Comparison of ENCODE assay signal across 18 cellular contexts in the genomic region with DNA sequence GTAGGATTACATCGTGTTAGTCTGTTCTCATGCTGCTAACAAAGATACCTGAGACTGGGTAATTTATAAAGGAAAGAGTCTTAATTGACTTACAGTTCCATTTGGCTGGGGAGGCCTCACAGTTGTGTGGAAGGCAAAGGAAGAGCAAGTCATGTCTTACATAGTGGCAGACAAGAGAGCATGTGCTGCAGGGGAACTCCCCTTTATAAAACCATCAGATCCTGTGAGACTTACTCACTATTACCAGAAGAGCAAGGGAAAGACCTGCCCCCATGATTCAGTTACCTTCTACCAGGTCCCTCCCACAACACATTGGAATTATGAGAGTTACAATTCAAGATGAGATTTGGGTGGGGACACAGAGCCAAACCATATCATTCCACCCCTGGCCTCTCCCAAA. TPM values are rescaled to one million over a fixed set of nuclear protein-coding genes. Genes with fewer than 3 reads are reported as not detected.
DNase-seq lines count a peak whose midpoint lies in the region; ATAC-seq and TF ChIP-seq lines count a peak whose summit lies in the region.
"Had no signal": no experiment of that assay in that cellular context is flagged by ENCODE, and none has a peak within 500 bp of the region (broad histone marks: within the 10 kb centered on the region; RNA-seq: fewer than 3 reads in every experiment).

No MANE protein-coding gene starts in this region.

- peak overlapping the region; percentile 21 for H3K27ac Mint-ChIP-seq in CD4-positive, alpha-beta T cell
- peak overlapping the region; percentile 91 for H3K27ac Mint-ChIP-seq in activated naive CD4-positive, alpha-beta T cell treated with anti-CD3 and anti-CD28 coated beads, Interleukin-2, amount 50 U/mL, for 24 hours
- H3K27ac Mint-ChIP-seq: HFFc6, nephron progenitor cell, T-cell had no signal

- peaks cover 27% of the 10 kb centered on the region for H3K79me2 ChIP-seq in SK-N-SH (ENCODE audit: insufficient read depth)

- no peaks in the 10 kb centered on the region for H4K20me1 ChIP-seq in SK-N-SH (ENCODE audit: insufficient read depth)

- intact Hi-C loops in CD4-positive, alpha-beta T cell (cut with DNase I, micrococcal nuclease), result loop anchor here in 1 of 2 experiments (5.0 kb wide), 1 partner anchor 278 kb away; a partner anchor contains a TSS
- intact Hi-C loops in esophagus squamous epithelium (cut with DNase I), result no loop called here

- H3K36me3 Mint-ChIP-seq in CD4-positive, alpha-beta T cell (ENCODE audit: low read depth), result peaks cover 58% of the 10 kb centered on the region
- peaks cover 22% of the 10 kb centered on the region for H3K36me3 Mint-ChIP-seq in activated naive CD4-positive, alpha-beta T cell treated with anti-CD3 and anti-CD28 coated beads, Interleukin-2, amount 50 U/mL, for 24 hours

- no peaks in the 10 kb centered on the region for H3K9me2 ChIP-seq in SK-N-SH

- H2AFZ ChIP-seq in SK-N-SH (ENCODE audit: low read depth), result no peak overlapping the region

- H3F3A ChIP-seq in SK-N-SH (replicated peaks; ENCODE audit: insufficient read depth), result peaks cover 2% of the 10 kb centered on the region

- TF ChIP-seq POLR2A in esophagus squamous epithelium (IDR thresholded peaks at IDR 0.05), result no peak

- H3K4me2 ChIP-seq in SK-N-SH, result no peak overlapping the region

- no peak for TF ChIP-seq RAD21 in SK-N-SH (IDR thresholded peaks at IDR 0.05; ENCODE audit: low read length)

- H3K9ac ChIP-seq in SK-N-SH, result no peak overlapping the region

- in situ Hi-C loops in Caki2 (cut with HindIII; ENCODE audit: low pct_unique_long_range_greater_than_20kb, low sequenced_read_pairs), result no loop called here

- no peaks in the 10 kb centered on the region for H3K27me3 ChIP-seq in CD4-positive, alpha-beta T cell (ENCODE audit: control insufficient read depth, insufficient read depth, low read length)
- no peaks in the 10 kb centered on the region for H3K27me3 ChIP-seq in esophagus squamous epithelium
- no peaks in the 10 kb centered on the region for H3K27me3 ChIP-seq in SK-N-SH (ENCODE audit: insufficient read depth)
- H3K27me3 ChIP-seq: tibial nerve had no signal

- no peak for TF ChIP-seq EP300 in SK-N-SH (IDR thresholded peaks at IDR 0.05; ENCODE audit: borderline replicate concordance in 1 of 2, low read depth in 1 of 2, low read length in 1 of 2)

- no peak for ATAC-seq in CD4-positive, alpha-beta T cell (ENCODE audit: poor library complexity)
- ATAC-seq: left cardiac atrium, T-cell had no signal

- no peak for TF ChIP-seq CTCF in CD4-positive, alpha-beta T cell (IDR thresholded peaks at IDR 0.05)
- TF ChIP-seq CTCF in esophagus squamous epithelium (IDR thresholded peaks at IDR 0.05) (no peak), SK-N-SH (IDR thresholded peaks at IDR 0.05) (no peak)

- H3K9me3 Mint-ChIP-seq in CD4-positive, alpha-beta T cell, result no peaks in the 10 kb centered on the region
- H3K9me3 Mint-ChIP-seq in activated naive CD4-positive, alpha-beta T cell treated with anti-CD3 and anti-CD28 coated beads, Interleukin-2, amount 50 U/mL, for 24 hours, result no peaks in the 10 kb centered on the region
- H3K9me3 Mint-ChIP-seq: HFFc6, nephron progenitor cell, T-cell had no signal

- POLR2A ChIA-PET in CD4-positive, alpha-beta T cell (lab: Charles Lee), result no interaction called here
- POLR2A ChIA-PET in SK-N-SH (lab: Yijun Ruan, JAX), result no interaction called here

- WGBS in esophagus squamous epithelium, 2 donors, result 91 to 100% methylated on average over 1 of the region's 1 CpG
- WGBS in SK-N-SH (ENCODE audit: low lambda C conversion rate), result 94% methylated on average over 1 of the region's 1 CpG

- H3K27me3 Mint-ChIP-seq in CD4-positive, alpha-beta T cell, result no peaks in the 10 kb centered on the region
- H3K27me3 Mint-ChIP-seq in activated naive CD4-positive, alpha-beta T cell treated with anti-CD3 and anti-CD28 coated beads, Interleukin-2, amount 50 U/mL, for 24 hours, result no peaks in the 10 kb centered on the region
- H3K27me3 Mint-ChIP-seq: T-cell had no signal

- peaks cover 61% of the 10 kb centered on the region for H3K4me1 Mint-ChIP-seq in CD4-positive, alpha-beta T cell (ENCODE audit: low read depth)
- peaks cover 82% of the 10 kb centered on the region for H3K4me1 Mint-ChIP-seq in activated naive CD4-positive, alpha-beta T cell treated with anti-CD3 and anti-CD28 coated beads, Interleukin-2, amount 50 U/mL, for 24 hours

- CTCF ChIA-PET in CD4-positive, alpha-beta T cell (lab: Charles Lee), result no interaction called here
- CTCF ChIA-PET in SK-N-SH (lab: Yijun Ruan, JAX), result no interaction called here

- H3K4me3 ChIP-seq in esophagus squamous epithelium (no peak overlapping the region), SK-N-SH (ENCODE audit: low read depth in 2 of 2, low read length in 1 of 2) (no peak overlapping the region)
- H3K4me3 ChIP-seq: tibial nerve had no signal

- no peak for DNase-seq in CD4-positive, alpha-beta T cell
- peak; percentile 17 for DNase-seq in Caki2 (ENCODE audit: low read depth)
- peak in 2 of 3 donors; percentile 3 to 13 for DNase-seq in stimulated activated CD4-positive, alpha-beta T cell treated with anti-CD3 and anti-CD28 coated beads, Interleukin-12 subunit alpha, Interleukin-12 subunit beta, amount 100 ng/mL, for 48 hours (ENCODE audit: low read depth in 2 of 3, low spot score in 1 of 3)
- no peak for DNase-seq in esophagus squamous epithelium (lab: John Stamatoyannopoulos, UW)
- DNase-seq in SK-N-SH, result no peak
- no peak for DNase-seq in cerebellar cortex (ENCODE audit: low spot score)
- DNase-seq: central memory CD4-positive, alpha-beta T cell; HFFc6; left cardiac atrium; NCI-H1436 treated with DMSO at 0.1 percent for 48 hours; NCI-H748 treated with DMSO at 0.1 percent for 48 hours; nephron progenitor cell; SHP77 treated with DMSO at 0.1 percent for 48 hours; T-cell; WERI-Rb-1 had no signal

- H3K9me3 ChIP-seq in CD4-positive, alpha-beta T cell (ENCODE audit: control insufficient read depth, low read length), result no peaks in the 10 kb centered on the region
- no peaks in the 10 kb centered on the region for H3K9me3 ChIP-seq in esophagus squamous epithelium
- no peaks in the 10 kb centered on the region for H3K9me3 ChIP-seq in SK-N-SH
- H3K9me3 ChIP-seq: tibial nerve had no signal

- H3K4me1 ChIP-seq in esophagus squamous epithelium, result peaks cover 4 to 22% (median 7%) of the 10 kb centered on the region in 3 donors
- H3K4me1 ChIP-seq in SK-N-SH (ENCODE audit: control insufficient read depth in 1 of 2, insufficient read depth in 2 of 2, low read depth in 1 of 2, low read length in 1 of 2), result peaks cover 4 to 7% of the 10 kb centered on the region in 2 experiments; a peak in 1 of 4 replicates

- H3K27ac ChIP-seq in CD4-positive, alpha-beta T cell (ENCODE audit: low read depth, low read length), result no peak overlapping the region
- H3K27ac ChIP-seq in esophagus squamous epithelium (no peak overlapping the region), SK-N-SH (ENCODE audit: low read depth in 2 of 2, low read length in 1 of 2) (no peak overlapping the region)
- H3K27ac ChIP-seq: HL-60, tibial nerve, WERI-Rb-1 had no signal

- no peak overlapping the region for H3K4me3 Mint-ChIP-seq in CD4-positive, alpha-beta T cell
- peak overlapping the region; percentile 49 for H3K4me3 Mint-ChIP-seq in activated naive CD4-positive, alpha-beta T cell treated with anti-CD3 and anti-CD28 coated beads, Interleukin-2, amount 50 U/mL, for 24 hours
- H3K4me3 Mint-ChIP-seq: HFFc6, nephron progenitor cell, T-cell had no signal

- H3K36me3 ChIP-seq in esophagus squamous epithelium, result peaks cover 0 to 32% (median 0%) of the 10 kb centered on the region in 3 donors
- H3K36me3 ChIP-seq in SK-N-SH (replicated peaks in 1 of 2; ENCODE audit: control insufficient read depth in 1 of 2, insufficient read depth in 2 of 2, low read length in 1 of 2), result peaks cover 0 to 14% of the 10 kb centered on the region in 2 experiments

TF ChIP-seq in SK-N-SH, 30 proteins besides CTCF, POLR2A, EP300 and RAD21 (continues in another document):
- no peak for TF ChIP-seq NRF1 (IDR thresholded peaks at IDR 0.05; ENCODE audit: low read depth, low read length)
- TF ChIP-seq FOXJ3 (CRISPR knock-in tag; IDR thresholded peaks at IDR 0.05), result no peak
- no peak for TF ChIP-seq CHD2 (IDR thresholded peaks at IDR 0.05; ENCODE audit: low read length, partially characterized antibody)
- no peak for TF ChIP-seq FOXM1 (IDR thresholded peaks at IDR 0.05; ENCODE audit: low read depth)
- TF ChIP-seq NFIC (IDR thresholded peaks at IDR 0.05; ENCODE audit: borderline replicate concordance), result no peak
- TF ChIP-seq, protein P1, sequence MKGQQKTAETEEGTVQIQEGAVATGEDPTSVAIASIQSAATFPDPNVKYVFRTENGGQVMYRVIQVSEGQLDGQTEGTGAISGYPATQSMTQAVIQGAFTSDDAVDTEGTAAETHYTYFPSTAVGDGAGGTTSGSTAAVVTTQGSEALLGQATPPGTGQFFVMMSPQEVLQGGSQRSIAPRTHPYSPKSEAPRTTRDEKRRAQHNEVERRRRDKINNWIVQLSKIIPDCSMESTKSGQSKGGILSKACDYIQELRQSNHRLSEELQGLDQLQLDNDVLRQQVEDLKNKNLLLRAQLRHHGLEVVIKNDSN (IDR thresholded peaks at IDR 0.05; ENCODE audit: borderline replicate concordance, low read depth), result no peak

RNA-seq across cellular contexts. Expression of a gene that starts 3.4 kb away (rescaled TPM):
- 10 to 100 TPM; 26.9 to 30.2 TPM for total RNA-seq in CD4-positive, alpha-beta T cell
- total RNA-seq in Caki2 (2014; rRNA removed; shearing (Covaris generic); ENCODE audit: low replicate concordance), result 24.8 and 42.9 TPM in 2 replicates
- 10 to 100 TPM in 3 of 4 donors, 1 to 10 TPM in 1; 8.5 to 26.3 (median 16.7) TPM for total RNA-seq in esophagus squamous epithelium
- 31.8 and 36.3 TPM in 2 replicates for polyA plus RNA-seq in SK-N-SH (2012; rRNA removed)
- 37.1 and 43.9 TPM in 2 replicates for polyA plus RNA-seq in SK-N-SH (2012; cell fraction: cytosol; rRNA removed)
- polyA plus RNA-seq in SK-N-SH (2012; cell fraction: nucleus; rRNA removed), result 16.3 and 17.5 TPM in 2 replicates

Comparison
In these comparisons a context has a peak if more than half of its experiments do, and no peak if none do; other contexts are left out.
1. DNase-seq: peak in Caki2 (single experiment) and stimulated activated CD4-positive, alpha-beta T cell treated with anti-CD3 and anti-CD28 coated beads, Interleukin-12 subunit alpha, Interleukin-12 subunit beta, amount 100 ng/mL, for 48 hours (2 of 3); none in CD4-positive, alpha-beta T cell (0 of 10), esophagus squamous epithelium (single experiment), SK-N-SH (single experiment) and cerebellar cortex (single experiment).